In genomic region chr4:4406455-4407298, GRCh38 we compare ENCODE assay signal across 28 cellular contexts. TPM values are rescaled to one million over a fixed set of nuclear protein-coding genes. Genes with fewer than 3 reads are reported as not detected.
DNase-seq lines count a peak whose midpoint lies in the region; ATAC-seq lines count a peak whose summit lies in the region.
"Had no signal": no experiment of that assay in that cellular context is flagged by ENCODE, and none has a peak within 500 bp of the region (broad histone marks: within the 10 kb centered on the region; RNA-seq: fewer than 3 reads in every experiment).

No MANE protein-coding gene starts in this region.

- no peak overlapping the region for H3K4me3 ChIP-seq in NT2/D1 (ENCODE audit: insufficient read length, low read depth)
- H3K4me3 ChIP-seq: right lobe of liver, upper lobe of left lung had no signal

- intact Hi-C loops in posterior vena cava (cut with DNase I) = no loop called here

- no peak for ATAC-seq in GM21619 (IDR thresholded peaks at IDR 0.05; ENCODE audit: unreplicated experiment)
- ATAC-seq: natural killer cell, PC-3 had no signal

- DNase-seq in DMS53 treated with DMSO at 0.1 percent for 48 hours (lab: John Stamatoyannopoulos, UW; ENCODE audit: unreplicated experiment) = peak; percentile 48
- DNase-seq in NT2/D1 (ENCODE audit: low read depth, low spot score) = no peak
- peak; percentile 69 for DNase-seq in islet precursor cell
- peak; percentile 25 for DNase-seq in posterior vena cava (ENCODE audit: low spot score)
- no peak for DNase-seq in iPS-NIHi11 (ENCODE audit: low spot score)
- DNase-seq in UCSD-AML1 (lab: John Stamatoyannopoulos, UW; ENCODE audit: unreplicated experiment) = no peak
- DNase-seq in EL = no peak
- DNase-seq: activated CD4-positive, alpha-beta T cell treated with anti-CD3 and anti-CD28 coated beads for 1 hour; activated CD8-positive, alpha-beta memory T cell treated with anti-CD3 and anti-CD28 coated beads for 24 hours; activated T-cell treated with anti-CD3 and anti-CD28 coated beads, Interleukin-2, amount 50 U/mL, for 24 hours; CD4-positive, alpha-beta memory T cell; DMS 273 treated with DMSO at 0.1 percent for 48 hours; effector CD8-positive, alpha-beta T cell; erythroblast; foreskin fibroblast; GOT3; immature natural killer cell; natural killer cell; NCI-H1048; NCI-H187 treated with DMSO at 0.1 percent for 48 hours; NCI-H226; NCI-H82; PC-3; SHP77 treated with DMSO at 0.1 percent for 48 hours; T-helper 1 cell; upper lobe of left lung had no signal

- H3K36me3 ChIP-seq in NT2/D1 (ENCODE audit: insufficient read depth, insufficient read length, low read length) = peaks cover 3% of the 10 kb centered on the region
- H3K36me3 ChIP-seq: right lobe of liver, upper lobe of left lung had no signal

- H3K27me3 ChIP-seq in NT2/D1 (ENCODE audit: insufficient read depth, insufficient read length) = no peaks in the 10 kb centered on the region
- H3K27me3 ChIP-seq: right lobe of liver, upper lobe of left lung had no signal

- peaks cover 22% of the 10 kb centered on the region for H3K4me1 ChIP-seq in NT2/D1 (ENCODE audit: insufficient read depth, insufficient read length)
- H3K4me1 ChIP-seq: right lobe of liver, upper lobe of left lung had no signal

- H3K9me3 ChIP-seq in NT2/D1 (ENCODE audit: insufficient read depth, low read length) = no peaks in the 10 kb centered on the region
- H3K9me3 ChIP-seq: right lobe of liver, upper lobe of left lung had no signal

- H3K9ac ChIP-seq in NT2/D1 (ENCODE audit: insufficient read length, low read depth) = peak overlapping the region; percentile 26

RNA-seq across cellular contexts. Expression of gene NSG1, which starts 19.8 kb away (rescaled TPM):
- under 1 TPM; 0.42 to 0.57 TPM for total RNA-seq in posterior vena cava
- total RNA-seq: PC-3 had no signal

Comparison
In these comparisons a context has a peak if more than half of its experiments do, and no peak if none do; other contexts are left out.
1. DNase-seq: peak in DMS53 treated with DMSO at 0.1 percent for 48 hours (single experiment), islet precursor cell (single experiment) and posterior vena cava (single experiment); none in NT2/D1 (single experiment), iPS-NIHi11 (single experiment), UCSD-AML1 (single experiment) and EL (single experiment).